In the genomic region with DNA sequence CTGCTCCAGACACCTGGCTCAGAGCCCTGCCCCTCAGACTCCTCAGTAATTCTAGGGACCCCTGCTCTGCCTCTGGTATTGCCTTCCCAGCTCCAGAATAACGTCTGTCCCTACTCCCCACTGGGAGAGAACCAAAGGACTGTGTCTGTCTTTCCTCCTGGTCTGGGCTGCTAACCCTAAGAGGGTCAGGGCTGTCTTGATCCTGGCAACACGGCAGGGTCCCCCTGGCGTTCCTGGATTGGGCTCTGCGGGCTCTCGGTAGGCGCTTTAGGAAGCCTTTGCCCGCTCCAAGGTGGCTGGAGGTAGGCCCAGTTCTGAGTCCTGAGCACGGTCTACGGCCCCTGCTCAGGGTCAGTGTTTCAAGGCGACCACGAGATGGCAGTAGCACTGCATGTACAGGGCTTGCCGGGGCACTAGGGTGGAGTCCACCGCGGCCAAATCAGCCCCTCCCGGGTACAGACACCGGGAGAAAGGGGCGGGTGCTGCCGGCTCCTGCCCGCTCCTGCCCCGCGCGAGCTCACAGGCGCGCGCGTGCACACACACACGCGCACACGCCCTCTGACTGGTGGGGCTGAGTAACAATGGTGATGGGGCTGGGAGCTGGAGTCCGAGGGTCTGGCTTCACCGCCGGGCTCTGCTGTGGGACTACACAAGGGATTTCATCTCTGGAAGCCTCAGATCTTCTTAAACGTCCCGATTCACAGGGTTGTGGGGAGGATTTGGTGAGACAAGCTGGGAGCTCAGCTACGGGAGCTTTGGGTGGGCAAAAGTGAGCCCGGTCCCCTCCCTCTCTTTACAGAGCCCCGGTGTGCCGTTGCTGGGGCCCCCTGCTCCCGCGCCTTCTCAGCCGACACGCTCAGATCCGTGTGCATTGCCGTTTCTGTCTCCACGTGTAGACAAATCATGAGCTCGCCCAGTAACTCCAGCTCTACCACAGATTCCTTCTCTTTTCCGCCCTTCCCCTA, we compare ENCODE assay signal across 1 cellular context.
TF ChIP-seq lines count a peak whose summit lies in the region.

No MANE protein-coding gene starts in this region.

TF ChIP-seq in HepG2, 621 proteins besides CTCF, POLR2A, EP300 and RAD21 (continued from another document and continues in another):
- TF ChIP-seq, protein P1, sequence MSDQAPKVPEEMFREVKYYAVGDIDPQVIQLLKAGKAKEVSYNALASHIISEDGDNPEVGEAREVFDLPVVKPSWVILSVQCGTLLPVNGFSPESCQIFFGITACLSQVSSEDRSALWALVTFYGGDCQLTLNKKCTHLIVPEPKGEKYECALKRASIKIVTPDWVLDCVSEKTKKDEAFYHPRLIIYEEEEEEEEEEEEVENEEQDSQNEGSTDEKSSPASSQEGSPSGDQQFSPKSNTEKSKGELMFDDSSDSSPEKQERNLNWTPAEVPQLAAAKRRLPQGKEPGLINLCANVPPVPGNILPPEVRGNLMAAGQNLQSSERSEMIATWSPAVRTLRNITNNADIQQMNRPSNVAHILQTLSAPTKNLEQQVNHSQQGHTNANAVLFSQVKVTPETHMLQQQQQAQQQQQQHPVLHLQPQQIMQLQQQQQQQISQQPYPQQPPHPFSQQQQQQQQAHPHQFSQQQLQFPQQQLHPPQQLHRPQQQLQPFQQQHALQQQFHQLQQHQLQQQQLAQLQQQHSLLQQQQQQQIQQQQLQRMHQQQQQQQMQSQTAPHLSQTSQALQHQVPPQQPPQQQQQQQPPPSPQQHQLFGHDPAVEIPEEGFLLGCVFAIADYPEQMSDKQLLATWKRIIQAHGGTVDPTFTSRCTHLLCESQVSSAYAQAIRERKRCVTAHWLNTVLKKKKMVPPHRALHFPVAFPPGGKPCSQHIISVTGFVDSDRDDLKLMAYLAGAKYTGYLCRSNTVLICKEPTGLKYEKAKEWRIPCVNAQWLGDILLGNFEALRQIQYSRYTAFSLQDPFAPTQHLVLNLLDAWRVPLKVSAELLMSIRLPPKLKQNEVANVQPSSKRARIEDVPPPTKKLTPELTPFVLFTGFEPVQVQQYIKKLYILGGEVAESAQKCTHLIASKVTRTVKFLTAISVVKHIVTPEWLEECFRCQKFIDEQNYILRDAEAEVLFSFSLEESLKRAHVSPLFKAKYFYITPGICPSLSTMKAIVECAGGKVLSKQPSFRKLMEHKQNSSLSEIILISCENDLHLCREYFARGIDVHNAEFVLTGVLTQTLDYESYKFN (CRISPR knock-in tag; conservative IDR thresholded peaks at IDR 0.05): peak; percentile 23
- TF ChIP-seq PAF1 (CRISPR knock-in tag; IDR thresholded peaks at IDR 0.05): 0 out of 2 replicates have a peak, but pooled peaks have one; percentile 51
- TF ChIP-seq ZNF530 (CRISPR knock-in tag; IDR thresholded peaks at IDR 0.05; ENCODE audit: low read depth): no peak
- TF ChIP-seq AHR (CRISPR knock-in tag; IDR thresholded peaks at IDR 0.05): 0 out of 2 replicates have a peak, but pooled peaks have one; percentile 24
- no peak for TF ChIP-seq ZNF850 (CRISPR knock-in tag; conservative IDR thresholded peaks at IDR 0.05)
- TF ChIP-seq ZNF264 (CRISPR knock-in tag; IDR thresholded peaks at IDR 0.05): peak; percentile 54; the same call in 1 of the 2 replicates
- TF ChIP-seq, protein P2, sequence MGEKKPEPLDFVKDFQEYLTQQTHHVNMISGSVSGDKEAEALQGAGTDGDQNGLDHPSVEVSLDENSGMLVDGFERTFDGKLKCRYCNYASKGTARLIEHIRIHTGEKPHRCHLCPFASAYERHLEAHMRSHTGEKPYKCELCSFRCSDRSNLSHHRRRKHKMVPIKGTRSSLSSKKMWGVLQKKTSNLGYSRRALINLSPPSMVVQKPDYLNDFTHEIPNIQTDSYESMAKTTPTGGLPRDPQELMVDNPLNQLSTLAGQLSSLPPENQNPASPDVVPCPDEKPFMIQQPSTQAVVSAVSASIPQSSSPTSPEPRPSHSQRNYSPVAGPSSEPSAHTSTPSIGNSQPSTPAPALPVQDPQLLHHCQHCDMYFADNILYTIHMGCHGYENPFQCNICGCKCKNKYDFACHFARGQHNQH (CRISPR knock-in tag; IDR thresholded peaks at IDR 0.05): peak; percentile 61; the same call in 1 of the 2 replicates
- TF ChIP-seq FOXC1 (CRISPR knock-in tag; IDR thresholded peaks at IDR 0.05; ENCODE audit: borderline replicate concordance): no peak
- no peak; the same call in 1 of the 2 replicates for TF ChIP-seq ZNF335 (CRISPR knock-in tag; IDR thresholded peaks at IDR 0.05)
- TF ChIP-seq TSC22D2 (CRISPR knock-in tag; IDR thresholded peaks at IDR 0.05; ENCODE audit: borderline replicate concordance): 0 out of 2 replicates have a peak, but pooled peaks have one; percentile 71
- TF ChIP-seq, protein P3, sequence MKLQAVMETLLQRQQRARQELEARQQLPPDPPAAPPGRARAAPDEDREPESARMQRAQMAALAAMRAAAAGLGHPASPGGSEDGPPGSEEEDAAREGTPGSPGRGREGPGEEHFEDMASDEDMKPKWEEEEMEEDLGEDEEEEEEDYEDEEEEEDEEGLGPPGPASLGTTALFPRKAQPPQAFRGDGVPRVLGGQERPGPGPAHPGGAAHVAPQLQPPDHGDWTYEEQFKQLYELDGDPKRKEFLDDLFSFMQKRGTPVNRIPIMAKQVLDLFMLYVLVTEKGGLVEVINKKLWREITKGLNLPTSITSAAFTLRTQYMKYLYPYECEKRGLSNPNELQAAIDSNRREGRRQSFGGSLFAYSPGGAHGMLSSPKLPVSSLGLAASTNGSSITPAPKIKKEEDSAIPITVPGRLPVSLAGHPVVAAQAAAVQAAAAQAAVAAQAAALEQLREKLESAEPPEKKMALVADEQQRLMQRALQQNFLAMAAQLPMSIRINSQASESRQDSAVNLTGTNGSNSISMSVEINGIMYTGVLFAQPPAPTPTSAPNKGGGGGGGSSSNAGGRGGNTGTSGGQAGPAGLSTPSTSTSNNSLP (IDR thresholded peaks at IDR 0.05; ENCODE audit: low read depth, low read length): no peak
- TF ChIP-seq, protein P4, sequence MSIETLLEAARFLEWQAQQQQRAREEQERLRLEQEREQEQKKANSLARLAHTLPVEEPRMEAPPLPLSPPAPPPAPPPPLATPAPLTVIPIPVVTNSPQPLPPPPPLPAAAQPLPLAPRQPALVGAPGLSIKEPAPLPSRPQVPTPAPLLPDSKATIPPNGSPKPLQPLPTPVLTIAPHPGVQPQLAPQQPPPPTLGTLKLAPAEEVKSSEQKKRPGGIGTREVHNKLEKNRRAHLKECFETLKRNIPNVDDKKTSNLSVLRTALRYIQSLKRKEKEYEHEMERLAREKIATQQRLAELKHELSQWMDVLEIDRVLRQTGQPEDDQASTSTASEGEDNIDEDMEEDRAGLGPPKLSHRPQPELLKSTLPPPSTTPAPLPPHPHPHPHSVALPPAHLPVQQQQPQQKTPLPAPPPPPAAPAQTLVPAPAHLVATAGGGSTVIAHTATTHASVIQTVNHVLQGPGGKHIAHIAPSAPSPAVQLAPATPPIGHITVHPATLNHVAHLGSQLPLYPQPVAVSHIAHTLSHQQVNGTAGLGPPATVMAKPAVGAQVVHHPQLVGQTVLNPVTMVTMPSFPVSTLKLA (IDR thresholded peaks at IDR 0.05): no peak
- TF ChIP-seq ZNF33A (CRISPR knock-in tag; IDR thresholded peaks at IDR 0.05; ENCODE audit: borderline replicate concordance): no peak
- TF ChIP-seq, protein P5, sequence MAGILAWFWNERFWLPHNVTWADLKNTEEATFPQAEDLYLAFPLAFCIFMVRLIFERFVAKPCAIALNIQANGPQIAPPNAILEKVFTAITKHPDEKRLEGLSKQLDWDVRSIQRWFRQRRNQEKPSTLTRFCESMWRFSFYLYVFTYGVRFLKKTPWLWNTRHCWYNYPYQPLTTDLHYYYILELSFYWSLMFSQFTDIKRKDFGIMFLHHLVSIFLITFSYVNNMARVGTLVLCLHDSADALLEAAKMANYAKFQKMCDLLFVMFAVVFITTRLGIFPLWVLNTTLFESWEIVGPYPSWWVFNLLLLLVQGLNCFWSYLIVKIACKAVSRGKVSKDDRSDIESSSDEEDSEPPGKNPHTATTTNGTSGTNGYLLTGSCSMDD (CRISPR knock-in tag; IDR thresholded peaks at IDR 0.05): no peak
- TF ChIP-seq AGO2 (optimal IDR thresholded peaks at IDR 0.05; ENCODE audit: low read depth, low read length): peak; percentile 85
- TF ChIP-seq, protein P6, sequence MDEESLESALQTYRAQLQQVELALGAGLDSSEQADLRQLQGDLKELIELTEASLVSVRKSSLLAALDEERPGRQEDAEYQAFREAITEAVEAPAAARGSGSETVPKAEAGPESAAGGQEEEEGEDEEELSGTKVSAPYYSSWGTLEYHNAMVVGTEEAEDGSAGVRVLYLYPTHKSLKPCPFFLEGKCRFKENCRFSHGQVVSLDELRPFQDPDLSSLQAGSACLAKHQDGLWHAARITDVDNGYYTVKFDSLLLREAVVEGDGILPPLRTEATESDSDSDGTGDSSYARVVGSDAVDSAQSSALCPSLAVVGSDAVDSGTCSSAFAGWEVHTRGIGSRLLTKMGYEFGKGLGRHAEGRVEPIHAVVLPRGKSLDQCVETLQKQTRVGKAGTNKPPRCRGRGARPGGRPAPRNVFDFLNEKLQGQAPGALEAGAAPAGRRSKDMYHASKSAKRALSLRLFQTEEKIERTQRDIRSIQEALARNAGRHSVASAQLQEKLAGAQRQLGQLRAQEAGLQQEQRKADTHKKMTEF (CRISPR knock-in tag; IDR thresholded peaks at IDR 0.05): peak; percentile 62; the same call in 1 of the 2 replicates
- TF ChIP-seq, protein P7, sequence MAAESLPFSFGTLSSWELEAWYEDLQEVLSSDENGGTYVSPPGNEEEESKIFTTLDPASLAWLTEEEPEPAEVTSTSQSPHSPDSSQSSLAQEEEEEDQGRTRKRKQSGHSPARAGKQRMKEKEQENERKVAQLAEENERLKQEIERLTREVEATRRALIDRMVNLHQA (CRISPR knock-in tag; IDR thresholded peaks at IDR 0.05): no peak
- no peak; the same call in 1 of the 2 replicates for TF ChIP-seq FOSL1 (CRISPR knock-in tag; IDR thresholded peaks at IDR 0.05; ENCODE audit: borderline replicate concordance)
- TF ChIP-seq HNF4A (CRISPR knock-in tag; IDR thresholded peaks at IDR 0.05): peak; percentile 32; the same call in 1 of the 2 replicates
- no peak for TF ChIP-seq ZNF75D (CRISPR knock-in tag; IDR thresholded peaks at IDR 0.05; ENCODE audit: borderline replicate concordance)
- TF ChIP-seq, protein P8, sequence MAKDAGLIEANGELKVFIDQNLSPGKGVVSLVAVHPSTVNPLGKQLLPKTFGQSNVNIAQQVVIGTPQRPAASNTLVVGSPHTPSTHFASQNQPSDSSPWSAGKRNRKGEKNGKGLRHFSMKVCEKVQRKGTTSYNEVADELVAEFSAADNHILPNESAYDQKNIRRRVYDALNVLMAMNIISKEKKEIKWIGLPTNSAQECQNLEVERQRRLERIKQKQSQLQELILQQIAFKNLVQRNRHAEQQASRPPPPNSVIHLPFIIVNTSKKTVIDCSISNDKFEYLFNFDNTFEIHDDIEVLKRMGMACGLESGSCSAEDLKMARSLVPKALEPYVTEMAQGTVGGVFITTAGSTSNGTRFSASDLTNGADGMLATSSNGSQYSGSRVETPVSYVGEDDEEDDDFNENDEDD (CRISPR knock-in tag; IDR thresholded peaks at IDR 0.05; ENCODE audit: borderline replicate concordance): no peak; the same call in none of the 2 replicates
- no peak for TF ChIP-seq NFYB (CRISPR knock-in tag; IDR thresholded peaks at IDR 0.05)
- TF ChIP-seq, protein P9, sequence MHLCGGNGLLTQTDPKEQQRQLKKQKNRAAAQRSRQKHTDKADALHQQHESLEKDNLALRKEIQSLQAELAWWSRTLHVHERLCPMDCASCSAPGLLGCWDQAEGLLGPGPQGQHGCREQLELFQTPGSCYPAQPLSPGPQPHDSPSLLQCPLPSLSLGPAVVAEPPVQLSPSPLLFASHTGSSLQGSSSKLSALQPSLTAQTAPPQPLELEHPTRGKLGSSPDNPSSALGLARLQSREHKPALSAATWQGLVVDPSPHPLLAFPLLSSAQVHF (CRISPR knock-in tag; IDR thresholded peaks at IDR 0.05): no peak
- TF ChIP-seq ZNF724P (CRISPR knock-in tag; IDR thresholded peaks at IDR 0.05; ENCODE audit: borderline replicate concordance): no peak
- no peak; the same call in 1 of the 2 replicates for TF ChIP-seq ZNF891 (CRISPR knock-in tag; IDR thresholded peaks at IDR 0.05)
- TF ChIP-seq, protein P10, sequence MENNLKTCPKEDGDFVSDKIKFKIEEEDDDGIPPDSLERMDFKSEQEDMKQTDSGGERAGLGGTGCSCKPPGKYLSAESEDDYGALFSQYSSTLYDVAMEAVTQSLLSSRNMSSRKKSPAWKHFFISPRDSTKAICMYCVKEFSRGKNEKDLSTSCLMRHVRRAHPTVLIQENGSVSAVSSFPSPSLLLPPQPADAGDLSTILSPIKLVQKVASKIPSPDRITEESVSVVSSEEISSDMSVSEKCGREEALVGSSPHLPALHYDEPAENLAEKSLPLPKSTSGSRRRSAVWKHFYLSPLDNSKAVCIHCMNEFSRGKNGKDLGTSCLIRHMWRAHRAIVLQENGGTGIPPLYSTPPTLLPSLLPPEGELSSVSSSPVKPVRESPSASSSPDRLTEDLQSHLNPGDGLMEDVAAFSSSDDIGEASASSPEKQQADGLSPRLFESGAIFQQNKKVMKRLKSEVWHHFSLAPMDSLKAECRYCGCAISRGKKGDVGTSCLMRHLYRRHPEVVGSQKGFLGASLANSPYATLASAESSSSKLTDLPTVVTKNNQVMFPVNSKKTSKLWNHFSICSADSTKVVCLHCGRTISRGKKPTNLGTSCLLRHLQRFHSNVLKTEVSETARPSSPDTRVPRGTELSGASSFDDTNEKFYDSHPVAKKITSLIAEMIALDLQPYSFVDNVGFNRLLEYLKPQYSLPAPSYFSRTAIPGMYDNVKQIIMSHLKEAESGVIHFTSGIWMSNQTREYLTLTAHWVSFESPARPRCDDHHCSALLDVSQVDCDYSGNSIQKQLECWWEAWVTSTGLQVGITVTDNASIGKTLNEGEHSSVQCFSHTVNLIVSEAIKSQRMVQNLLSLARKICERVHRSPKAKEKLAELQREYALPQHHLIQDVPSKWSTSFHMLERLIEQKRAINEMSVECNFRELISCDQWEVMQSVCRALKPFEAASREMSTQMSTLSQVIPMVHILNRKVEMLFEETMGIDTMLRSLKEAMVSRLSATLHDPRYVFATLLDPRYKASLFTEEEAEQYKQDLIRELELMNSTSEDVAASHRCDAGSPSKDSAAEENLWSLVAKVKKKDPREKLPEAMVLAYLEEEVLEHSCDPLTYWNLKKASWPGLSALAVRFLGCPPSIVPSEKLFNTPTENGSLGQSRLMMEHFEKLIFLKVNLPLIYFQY (CRISPR knock-in tag; IDR thresholded peaks at IDR 0.05; ENCODE audit: borderline replicate concordance): peak; percentile 39; the same call in 1 of the 2 replicates
- TF ChIP-seq ZNF33B (CRISPR knock-in tag; IDR thresholded peaks at IDR 0.05): no peak
- no peak; the same call in 1 of the 2 replicates for TF ChIP-seq ZMYM3 (CRISPR knock-in tag; IDR thresholded peaks at IDR 0.05)
- TF ChIP-seq ZFAT (CRISPR knock-in tag; conservative IDR thresholded peaks at IDR 0.05): no peak
- no peak; the same call in 1 of the 2 replicates for TF ChIP-seq TP53 (CRISPR knock-in tag; conservative IDR thresholded peaks at IDR 0.05)
- no peak for TF ChIP-seq BCL6 (CRISPR knock-in tag; IDR thresholded peaks at IDR 0.05)
- no peak; the same call in 1 of the 2 replicates for TF ChIP-seq ETV6 (CRISPR knock-in tag; conservative IDR thresholded peaks at IDR 0.05)
- TF ChIP-seq, protein P11, sequence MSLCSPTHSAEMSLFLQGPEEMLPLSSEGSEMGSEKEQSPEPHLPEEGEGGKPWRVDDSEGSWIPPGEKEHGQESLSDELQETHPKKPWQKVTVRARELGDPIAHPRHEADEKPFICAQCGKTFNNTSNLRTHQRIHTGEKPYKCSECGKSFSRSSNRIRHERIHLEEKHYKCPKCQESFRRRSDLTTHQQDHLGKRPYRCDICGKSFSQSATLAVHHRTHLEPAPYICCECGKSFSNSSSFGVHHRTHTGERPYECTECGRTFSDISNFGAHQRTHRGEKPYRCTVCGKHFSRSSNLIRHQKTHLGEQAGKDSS (CRISPR knock-in tag; IDR thresholded peaks at IDR 0.05; ENCODE audit: borderline replicate concordance, low read depth): peak; percentile 49; the same call in 1 of the 2 replicates
